10 cellular contexts compared by ENCODE assay signal in genomic region chr11:129115652-129116585, GRCh38.
DNase-seq lines count a peak whose midpoint lies in the region; ATAC-seq and TF ChIP-seq lines count a peak whose summit lies in the region.
"Had no signal": no experiment of that assay in that cellular context is flagged by ENCODE, and none has a peak within 500 bp of the region (broad histone marks: within the 10 kb centered on the region; RNA-seq: fewer than 3 reads in every experiment).

No MANE protein-coding gene starts in this region.

- peaks cover 19% of the 10 kb centered on the region for H3K4me1 ChIP-seq in SJSA1 (replicated peaks)

- ATAC-seq in sciatic nerve: peak; percentile 30
- ATAC-seq in HG02759 (IDR thresholded peaks at IDR 0.05; ENCODE audit: unreplicated experiment): no peak
- ATAC-seq in HG02852 (IDR thresholded peaks at IDR 0.05; ENCODE audit: unreplicated experiment): no peak
- ATAC-seq: naive thymus-derived CD8-positive, alpha-beta T cell had no signal

- intact Hi-C loops in sciatic nerve (cut with DNase I): loop anchor here (5.0 kb wide), 1 partner anchor 216 kb away; no protein-coding TSS in a partner anchor

- H3K4me3 ChIP-seq in SJSA1 (no peak overlapping the region), fibroblast of pulmonary artery (replicated peaks; ENCODE audit: low read depth, low read length) (no peak overlapping the region)

- DNase-seq in GM03348 (ENCODE audit: low spot score) (peak; percentile 31), SJSA1 (ENCODE audit: low read depth in 1 of 2, low spot score in 2 of 2) (peak in 1 of 2 experiments; percentile 66), fibroblast of pulmonary artery (ENCODE audit: low read depth) (peak; percentile 63), sciatic nerve (ENCODE audit: low spot score) (no peak), NAMALWA (ENCODE audit: low spot score) (no peak)
- DNase-seq: naive thymus-derived CD8-positive, alpha-beta T cell; NCI-H345; stimulated activated CD4-positive, alpha-beta T cell treated with anti-CD3 and anti-CD28 coated beads, Interleukin-1b, Interleukin-23, amount 100 ng/mL, for 48 hours had no signal

- peak overlapping the region; percentile 74 for H3K27ac ChIP-seq in SJSA1

- H3K36me3 ChIP-seq in SJSA1: no peaks in the 10 kb centered on the region

- H3K27me3 ChIP-seq in SJSA1 (replicated peaks): no peaks in the 10 kb centered on the region

- no peaks in the 10 kb centered on the region for H3K9me3 ChIP-seq in SJSA1 (replicated peaks)

- TF ChIP-seq CTCF in fibroblast of pulmonary artery (IDR thresholded peaks at IDR 0.05; ENCODE audit: low read length, missing control alignments): no peak

Comparison
In these comparisons a context has a peak if more than half of its experiments do, and no peak if none do; other contexts are left out.
1. DNase-seq: peak in GM03348 (single experiment) and fibroblast of pulmonary artery (single experiment); none in sciatic nerve (single experiment) and NAMALWA (single experiment).